In the genomic region with DNA sequence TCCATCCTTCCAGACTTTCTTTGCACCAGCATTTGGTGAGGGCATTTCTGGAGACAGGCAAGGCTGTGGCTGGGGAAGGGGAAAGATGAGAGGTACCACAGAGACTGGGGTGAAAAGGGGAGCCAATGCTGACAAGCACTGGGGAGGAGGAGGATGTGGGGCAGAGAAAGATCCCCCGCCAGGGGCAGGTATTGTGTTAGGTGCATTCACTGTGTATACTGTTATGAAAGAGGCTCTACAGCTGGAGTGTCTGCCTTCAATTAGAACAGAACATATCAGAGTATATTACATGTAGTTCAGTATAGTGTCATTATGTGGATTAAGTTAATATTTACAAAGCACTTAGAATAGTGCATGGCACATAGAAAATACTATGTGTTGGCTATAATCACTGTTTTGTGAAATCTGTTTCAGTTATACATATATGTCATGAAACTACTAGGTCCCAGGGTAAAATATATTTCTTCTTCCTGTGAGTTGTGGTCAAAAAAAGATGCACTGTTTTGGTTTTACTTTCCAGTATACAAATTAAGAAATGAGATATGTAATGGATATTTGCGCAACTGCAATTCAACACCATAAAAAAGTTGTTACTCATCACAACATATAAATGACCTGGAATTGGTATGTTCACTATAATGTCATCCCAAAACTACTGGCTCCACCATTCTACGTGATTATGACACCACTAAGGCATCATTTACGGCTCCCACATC, we compare ENCODE assay signal across 1 cellular context.
TF ChIP-seq lines count a peak whose summit lies in the region.

No MANE protein-coding gene starts in this region.

TF ChIP-seq in GM12878, 131 proteins besides CTCF, POLR2A, EP300 and RAD21:
- TF ChIP-seq, protein P1, sequence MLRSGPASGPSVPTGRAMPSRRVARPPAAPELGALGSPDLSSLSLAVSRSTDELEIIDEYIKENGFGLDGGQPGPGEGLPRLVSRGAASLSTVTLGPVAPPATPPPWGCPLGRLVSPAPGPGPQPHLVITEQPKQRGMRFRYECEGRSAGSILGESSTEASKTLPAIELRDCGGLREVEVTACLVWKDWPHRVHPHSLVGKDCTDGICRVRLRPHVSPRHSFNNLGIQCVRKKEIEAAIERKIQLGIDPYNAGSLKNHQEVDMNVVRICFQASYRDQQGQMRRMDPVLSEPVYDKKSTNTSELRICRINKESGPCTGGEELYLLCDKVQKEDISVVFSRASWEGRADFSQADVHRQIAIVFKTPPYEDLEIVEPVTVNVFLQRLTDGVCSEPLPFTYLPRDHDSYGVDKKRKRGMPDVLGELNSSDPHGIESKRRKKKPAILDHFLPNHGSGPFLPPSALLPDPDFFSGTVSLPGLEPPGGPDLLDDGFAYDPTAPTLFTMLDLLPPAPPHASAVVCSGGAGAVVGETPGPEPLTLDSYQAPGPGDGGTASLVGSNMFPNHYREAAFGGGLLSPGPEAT (IDR thresholded peaks at IDR 0.05; ENCODE audit: low read depth): no peak
- TF ChIP-seq RAD51 (IDR thresholded peaks at IDR 0.05) (no peak), CREB1 (IDR thresholded peaks at IDR 0.05; ENCODE audit: low read depth) (peak; percentile 46; the same call in 1 of the 2 replicates), RUNX3 (IDR thresholded peaks at IDR 0.05; ENCODE audit: low read length) (peak; percentile 66), POU2F2 (IDR thresholded peaks at IDR 0.05; ENCODE audit: borderline replicate concordance, low read depth, low read length) (no peak), SPI1 (IDR thresholded peaks at IDR 0.05; ENCODE audit: borderline replicate concordance, insufficient read depth, low read depth, low read length) (no peak), IKZF1 (conservative IDR thresholded peaks at IDR 0.05) (no peak)
